In the genomic region with DNA sequence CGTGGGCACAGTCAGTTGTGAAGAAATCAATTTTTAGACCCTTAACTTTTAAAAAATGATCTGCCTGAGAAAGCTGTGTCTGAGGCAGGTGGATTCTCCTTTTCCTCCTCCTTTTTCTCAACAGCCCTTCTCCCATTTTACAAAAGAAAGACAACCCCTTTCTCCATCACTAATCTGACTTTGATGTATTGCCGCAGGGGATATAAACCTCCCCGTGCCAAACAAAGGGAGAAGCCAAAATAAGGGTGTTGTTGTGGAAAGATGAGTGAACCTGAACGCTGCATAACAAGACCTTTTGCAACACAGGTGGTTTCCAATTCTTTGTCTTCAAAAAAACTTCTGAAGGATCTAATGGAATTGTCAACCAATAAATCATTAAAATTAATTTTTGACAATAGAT, we compare ENCODE assay signal across 1 cellular context.
TF ChIP-seq lines count a peak whose summit lies in the region.

No MANE protein-coding gene starts in this region.

TF ChIP-seq in HepG2, 621 proteins besides CTCF, POLR2A, EP300 and RAD21:
- TF ChIP-seq BHLHE40 (IDR thresholded peaks at IDR 0.05; ENCODE audit: low read length) (no peak), TFDP2 (CRISPR knock-in tag; IDR thresholded peaks at IDR 0.05) (no peak), MEIS1 (CRISPR knock-in tag; IDR thresholded peaks at IDR 0.05; ENCODE audit: borderline replicate concordance) (no peak), ZNF543 (CRISPR knock-in tag; IDR thresholded peaks at IDR 0.05) (no peak), GPBP1L1 (CRISPR knock-in tag; IDR thresholded peaks at IDR 0.05) (no peak), THAP11 (CRISPR knock-in tag; IDR thresholded peaks at IDR 0.05) (no peak), ARNT2 (CRISPR knock-in tag; IDR thresholded peaks at IDR 0.05; ENCODE audit: low read depth) (no peak), SOX13 (IDR thresholded peaks at IDR 0.05) (no peak), SOX13 (CRISPR knock-in tag; conservative IDR thresholded peaks at IDR 0.05 in 1 of 2, IDR thresholded peaks at IDR 0.05 in 1 of 2) (no peak), ZNF235 (CRISPR knock-in tag; IDR thresholded peaks at IDR 0.05; ENCODE audit: borderline replicate concordance) (no peak), ZNF629 (CRISPR knock-in tag; conservative IDR thresholded peaks at IDR 0.05) (no peak), AGO2 (optimal IDR thresholded peaks at IDR 0.05; ENCODE audit: low read depth, low read length) (no peak)
TF ChIP-seq in HepG2: peak in this region for 0.
